Comparison of ENCODE assay signal across 8 cellular contexts in the genomic region with DNA sequence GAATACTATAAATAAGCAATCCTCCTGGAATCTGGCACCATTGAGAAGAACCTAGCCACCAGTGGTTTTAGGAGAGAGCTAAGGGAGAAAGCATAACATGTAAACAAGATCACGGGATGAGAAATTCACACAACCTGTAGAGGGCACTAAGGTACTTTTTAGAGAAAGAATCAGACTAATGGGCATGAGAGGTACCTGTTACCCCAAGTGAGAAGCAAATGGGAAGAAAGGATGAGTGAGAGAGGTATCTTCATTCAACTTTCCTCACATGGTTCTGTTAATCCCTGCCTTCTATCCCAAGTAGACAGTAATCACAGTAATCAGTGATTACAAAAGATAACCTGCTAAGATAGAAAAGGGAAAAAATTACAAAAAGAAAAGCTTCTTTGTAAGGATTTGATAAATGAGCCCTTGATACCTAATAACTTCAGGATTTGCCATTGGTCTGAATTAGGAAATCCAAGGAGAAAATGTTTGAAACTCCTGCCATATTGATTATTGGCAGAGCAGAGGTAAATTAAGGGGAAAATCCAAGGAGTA.
DNase-seq lines count a peak whose midpoint lies in the region; ATAC-seq and TF ChIP-seq lines count a peak whose summit lies in the region.

No MANE protein-coding gene starts in this region.

- H3K27me3 ChIP-seq in IMR-90 (ENCODE audit: control insufficient read depth, insufficient read depth, low read length) (no peaks in the 10 kb centered on the region), upper lobe of left lung (no peaks in the 10 kb centered on the region)

- H3K36me3 Mint-ChIP-seq in glutamatergic neuron (ENCODE audit: unreplicated experiment), result no peaks in the 10 kb centered on the region

- BruUV-seq in IMR-90 (replicated peaks; lab: Mats Ljungman, UMichigan), result no TSS peak

- H2BK120ac ChIP-seq in IMR-90 (ENCODE audit: low read depth, low read length), result no peak overlapping the region

- no peak overlapping the region for H3K27ac Mint-ChIP-seq in glutamatergic neuron (ENCODE audit: unreplicated experiment)

- DNase-seq in H4 (ENCODE audit: low spot score) (peak; percentile 19), IMR-90 (peak; percentile 52), RWPE1 (ENCODE audit: low spot score) (peak; percentile 45), left ventricle myocardium superior (no peak), upper lobe of left lung (no peak), glutamatergic neuron (no peak), occipital lobe (lab: John Stamatoyannopoulos, UW) (no peak)

- no peak overlapping the region for H3K23ac ChIP-seq in IMR-90 (ENCODE audit: low read depth, low read length)

- no peak for TF ChIP-seq EP300 in upper lobe of left lung (IDR thresholded peaks at IDR 0.05)

- ATAC-seq in IMR-90 (ENCODE audit: low read depth) (peak; percentile 82), left ventricle myocardium superior (peak; percentile 80), upper lobe of left lung (ENCODE audit: low FRiP score in 2 of 2) (peak in 1 of 2 donors; percentile 57)

- peak; percentile 57; the same call in 2 of the 3 replicates for TF ChIP-seq CTCF in GM12872 (IDR thresholded peaks at IDR 0.05; ENCODE audit: insufficient read depth, low read depth, low read length)
- TF ChIP-seq CTCF in IMR-90 (conservative IDR thresholded peaks at IDR 0.05; ENCODE audit: low read depth, low read length), result peak; percentile 65
- TF ChIP-seq CTCF in RWPE1 (conservative IDR thresholded peaks at IDR 0.05; ENCODE audit: low read depth), result 0 out of 2 replicates have a peak, but pooled peaks have one; percentile 14
- TF ChIP-seq CTCF in upper lobe of left lung (IDR thresholded peaks at IDR 0.05), result peak in 4 of 6 experiments; percentile 16 to 40 (median 35)
- TF ChIP-seq CTCF in glutamatergic neuron (IDR thresholded peaks at IDR 0.05; ENCODE audit: partially characterized antibody, unreplicated experiment), result no peak

- no peaks in the 10 kb centered on the region for H3K36me3 ChIP-seq in IMR-90 (ENCODE audit: control insufficient read depth, insufficient read depth, low read length)
- no peaks in the 10 kb centered on the region for H3K36me3 ChIP-seq in upper lobe of left lung

- no peak overlapping the region for H3K18ac ChIP-seq in IMR-90 (ENCODE audit: low read depth, low read length)

- H4K91ac ChIP-seq in IMR-90 (ENCODE audit: insufficient read depth, low read depth, low read length), result no peak overlapping the region

- H3K27ac ChIP-seq in IMR-90 (ENCODE audit: insufficient read depth, low read length), result no peak overlapping the region
- no peak overlapping the region for H3K27ac ChIP-seq in RWPE1
- peak overlapping the region in 2 of 4 donors; percentile 2 to 3 for H3K27ac ChIP-seq in upper lobe of left lung

- no peak overlapping the region for H3K4me3 Mint-ChIP-seq in glutamatergic neuron (ENCODE audit: unreplicated experiment)

- H3K4me1 Mint-ChIP-seq in glutamatergic neuron (ENCODE audit: low read depth, unreplicated experiment), result peaks cover 12% of the 10 kb centered on the region

- H4K8ac ChIP-seq in IMR-90 (ENCODE audit: low read depth in 2 of 2, low read length in 2 of 2), result no peak overlapping the region

- no peaks in the 10 kb centered on the region for H4K20me1 ChIP-seq in IMR-90 (ENCODE audit: insufficient read depth, low read length)

- TF ChIP-seq POLR2A in IMR-90 (IDR thresholded peaks at IDR 0.05; ENCODE audit: low read depth, low read length) (no peak), upper lobe of left lung (IDR thresholded peaks at IDR 0.05) (no peak)

- no peak overlapping the region for H2BK15ac ChIP-seq in IMR-90 (ENCODE audit: low read depth, low read length)

- H3K9me3 ChIP-seq in IMR-90 (ENCODE audit: control insufficient read depth, insufficient read depth, low read length), result no peaks in the 10 kb centered on the region
- H3K9me3 ChIP-seq in upper lobe of left lung, result no peaks in the 10 kb centered on the region

- no peak overlapping the region for H2AK5ac ChIP-seq in IMR-90 (ENCODE audit: low read depth, low read length)

- no peaks in the 10 kb centered on the region for H3K79me1 ChIP-seq in IMR-90 (ENCODE audit: low read depth in 1 of 2, low read length in 2 of 2)

- intact Hi-C loops in IMR-90 (cut with micrococcal nuclease) (loop anchor here (1.0 to 2.0 kb wide), 3 partner anchors 211 to 401 kb away; a partner anchor contains a TSS), left ventricle myocardium superior (cut with micrococcal nuclease) (loop anchor here (5.0 kb wide), 1 partner anchor 1013 kb away; no protein-coding TSS in a partner anchor)

- H2BK20ac ChIP-seq in IMR-90 (ENCODE audit: low read depth, low read length), result no peak overlapping the region

- no peak overlapping the region for H3K4me2 ChIP-seq in IMR-90 (ENCODE audit: low read depth, low read length)

- no peak overlapping the region for H3K4me3 ChIP-seq in IMR-90 (ENCODE audit: insufficient read depth, low read depth, low read length)
- H3K4me3 ChIP-seq in upper lobe of left lung, result no peak overlapping the region

- H3K14ac ChIP-seq in IMR-90 (replicated peaks; ENCODE audit: low read depth, low read length), result no peak overlapping the region

- H3K9ac ChIP-seq in IMR-90 (ENCODE audit: low read depth, low read length), result no peak overlapping the region

- H3K4me1 ChIP-seq in IMR-90 (ENCODE audit: control insufficient read depth, insufficient read depth, low read length), result no peaks in the 10 kb centered on the region
- H3K4me1 ChIP-seq in upper lobe of left lung, result peaks cover 0 to 16% (median 10%) of the 10 kb centered on the region in 4 donors

- in situ Hi-C loops in IMR-90 (cut with MboI; ENCODE audit: low sequenced_read_pairs), result loop anchor here (10.0 kb wide), 1 partner anchor 205 kb away; no protein-coding TSS in a partner anchor

- H3K4ac ChIP-seq in IMR-90 (ENCODE audit: low read depth, low read length), result no peak overlapping the region

- H4K5ac ChIP-seq in IMR-90 (ENCODE audit: low read depth, low read length), result no peak overlapping the region

- dilution Hi-C loops in IMR-90 (cut with HindIII; ENCODE audit: low sequenced_read_pairs, unreplicated experiment), result no loop called here

- TF ChIP-seq RAD21 in IMR-90 (IDR thresholded peaks at IDR 0.05; ENCODE audit: low read length), result peak; percentile 77

- H3K56ac ChIP-seq in IMR-90 (ENCODE audit: extremely low read depth, insufficient read depth, low read length), result no peak overlapping the region

- no peak overlapping the region for H2AK9ac ChIP-seq in IMR-90 (replicated peaks; ENCODE audit: low read depth, low read length, poor library complexity)

- CTCF ChIA-PET in IMR-90 (lab: Yijun Ruan, JAX), result interaction anchor here (0.6 to 1.3 kb wide), 8 partner anchors 9 to 250 kb away, joined by 3 to 8 read pairs (median 4); no protein-coding TSS in a partner anchor
- CTCF ChIA-PET in RWPE1 (lab: Yijun Ruan, JAX), result interaction anchor here (0.5 to 1.3 kb wide), 14 partner anchors 39 to 1543 kb away, joined by 3 to 5 read pairs (median 3); no protein-coding TSS in a partner anchor

- POLR2A ChIA-PET in IMR-90 (lab: Charles Lee; ENCODE audit: unreplicated experiment) (interaction anchor here (0.6 kb wide), 1 partner anchor 235 kb away, joined by 12 read pairs; no protein-coding TSS in a partner anchor), RWPE1 (lab: Yijun Ruan, JAX; ENCODE audit: low non-redundant PET) (no interaction called here)

- no peaks in the 10 kb centered on the region for H3K9me1 ChIP-seq in IMR-90 (ENCODE audit: insufficient read depth, low read length)

- no peaks in the 10 kb centered on the region for H3K9me3 Mint-ChIP-seq in glutamatergic neuron (ENCODE audit: unreplicated experiment)

- no peak overlapping the region for H2AFZ ChIP-seq in IMR-90 (replicated peaks; ENCODE audit: low read length, poor library complexity)

- no peak overlapping the region for H2BK5ac ChIP-seq in IMR-90 (ENCODE audit: low read depth, low read length, poor library complexity, severe bottlenecking)

- WGBS in IMR-90 (ENCODE audit: extremely low coverage in 2 of 2, insufficient read length in 1 of 2), 2 experiments, result no CpG with 5 or more reads among the region's 1 CpG
- 0 to 12% methylated on average over 1 of the region's 1 CpG for WGBS in upper lobe of left lung, 2 donors

- no peaks in the 10 kb centered on the region for H3K27me3 Mint-ChIP-seq in glutamatergic neuron (ENCODE audit: unreplicated experiment)

TF ChIP-seq in IMR-90, 13 proteins besides CTCF, POLR2A, EP300 and RAD21:
- peak; percentile 47 for TF ChIP-seq SMC3 (IDR thresholded peaks at IDR 0.05; ENCODE audit: low read depth, low read length)
- TF ChIP-seq MAZ (IDR thresholded peaks at IDR 0.05; ENCODE audit: borderline replicate concordance, low read depth, low read length), result no peak
- no peak for TF ChIP-seq RCOR1 (IDR thresholded peaks at IDR 0.05; ENCODE audit: insufficient replicate concordance, low read length)
- peak; percentile 87 for TF ChIP-seq BHLHE40 (IDR thresholded peaks at IDR 0.05; ENCODE audit: low read depth, low read length)
- no peak for TF ChIP-seq FOS (IDR thresholded peaks at IDR 0.05; ENCODE audit: low read depth, low read length)

Comparison
In these comparisons a context has a peak if more than half of its experiments do, and no peak if none do; other contexts are left out.
1. DNase-seq: peak in H4 (single experiment), IMR-90 (single experiment) and RWPE1 (single experiment); none in left ventricle myocardium superior (single experiment), upper lobe of left lung (0 of 2), glutamatergic neuron (single experiment) and occipital lobe (single experiment).